ENCODE assay signal across 20 cellular contexts in genomic region chr13:100671389-100672182, GRCh38.
"Had no signal": no experiment of that assay in that cellular context is flagged by ENCODE, and none has a peak within 500 bp of the region (broad histone marks: within the 10 kb centered on the region; RNA-seq: fewer than 3 reads in every experiment).

No MANE protein-coding gene starts in this region.

- H3K27me3 ChIP-seq: breast epithelium, suprapubic skin, upper lobe of left lung had no signal

- DNase-seq: activated B cell treated with CpG ODN at 0.5 μM for 24 hours; activated CD4-positive, alpha-beta memory T cell treated with anti-CD3 and anti-CD28 coated beads, Interleukin-2, amount 10 ng/mL, durations not matched to agents 7 days and 5 days; activated CD4-positive, alpha-beta T cell treated with anti-CD3 and anti-CD28 coated beads for 48 hours; activated CD8-positive, alpha-beta memory T cell treated with anti-CD3 and anti-CD28 coated beads, Interleukin-2, amount 10 ng/mL, durations not matched to agents 7 days and 5 days; activated naive CD8-positive, alpha-beta T cell treated with anti-CD3 and anti-CD28 coated beads, Interleukin-2, amount 50 U/mL, for 24 hours; aorta; cerebellar nuclear complex; effector memory CD4-positive, alpha-beta T cell; mesenchymal stem cell; naive thymus-derived CD4-positive, alpha-beta T cell; nucleus accumbens; stimulated activated CD4-positive, alpha-beta T cell treated with anti-CD3 and anti-CD28 coated beads, Interleukin-2, amount 100 ng/mL, for 24 hours; T-cell; upper lobe of left lung had no signal

- H3K9me3 ChIP-seq: breast epithelium, suprapubic skin, upper lobe of left lung had no signal

- H3K27ac Mint-ChIP-seq: activated B cell treated with CpG ODN at 0.5 μM for 24 hours; activated CD4-positive, alpha-beta memory T cell treated with anti-CD3 and anti-CD28 coated beads, Interleukin-2, amount 10 ng/mL, durations not matched to agents 7 days and 5 days; activated CD8-positive, alpha-beta memory T cell treated with anti-CD3 and anti-CD28 coated beads, Interleukin-2, amount 10 ng/mL, durations not matched to agents 7 days and 5 days; activated naive CD8-positive, alpha-beta T cell treated with anti-CD3 and anti-CD28 coated beads, Interleukin-2, amount 50 U/mL, for 24 hours; stimulated activated naive CD8-positive, alpha-beta T cell treated with anti-CD3 and anti-CD28 coated beads, Interleukin-15, Interleukin-2, amounts not matched to agents 100 ng/mL and 50 ng/mL, for 24 hours; T-cell had no signal

- ATAC-seq: activated CD8-positive, alpha-beta memory T cell treated with anti-CD3 and anti-CD28 coated beads, Interleukin-2, amount 10 ng/mL, durations not matched to agents 7 days and 5 days; activated naive CD8-positive, alpha-beta T cell treated with anti-CD3 and anti-CD28 coated beads, Interleukin-2, amount 50 U/mL, for 24 hours; naive thymus-derived CD4-positive, alpha-beta T cell; SK-N-SH treated with all-trans-retinoic acid at 6 μM for 48 hours; T-cell had no signal

- H2AFZ ChIP-seq: hepatocyte had no signal

- H3K4me3 ChIP-seq: breast epithelium, hepatocyte, suprapubic skin, upper lobe of left lung had no signal

- H3K9me3 Mint-ChIP-seq: activated B cell treated with CpG ODN at 0.5 μM for 24 hours; activated CD4-positive, alpha-beta memory T cell treated with anti-CD3 and anti-CD28 coated beads, Interleukin-2, amount 10 ng/mL, durations not matched to agents 7 days and 5 days; activated naive CD8-positive, alpha-beta T cell treated with anti-CD3 and anti-CD28 coated beads, Interleukin-2, amount 50 U/mL, for 24 hours; dendritic cell treated with granulocyte-macrophage colony-stimulating factor and Interleukin-4, amounts not matched to agents 40 ng/mL and 50 ng/mL, for 4 days; naive thymus-derived CD4-positive, alpha-beta T cell; stimulated activated naive CD8-positive, alpha-beta T cell treated with anti-CD3 and anti-CD28 coated beads, Interleukin-15, Interleukin-2, amounts not matched to agents 100 ng/mL and 50 ng/mL, for 24 hours; T-cell had no signal

- H3K36me3 ChIP-seq: breast epithelium had no signal

- H3K27ac ChIP-seq: breast epithelium, hepatocyte, suprapubic skin, upper lobe of left lung had no signal

- H3K27me3 Mint-ChIP-seq: activated B cell treated with CpG ODN at 0.5 μM for 24 hours, T-cell had no signal

- H3K4me3 Mint-ChIP-seq: activated B cell treated with CpG ODN at 0.5 μM for 24 hours; activated CD4-positive, alpha-beta memory T cell treated with anti-CD3 and anti-CD28 coated beads, Interleukin-2, amount 10 ng/mL, durations not matched to agents 7 days and 5 days; activated CD8-positive, alpha-beta memory T cell treated with anti-CD3 and anti-CD28 coated beads, Interleukin-2, amount 10 ng/mL, durations not matched to agents 7 days and 5 days; activated naive CD8-positive, alpha-beta T cell treated with anti-CD3 and anti-CD28 coated beads, Interleukin-2, amount 50 U/mL, for 24 hours; dendritic cell treated with granulocyte-macrophage colony-stimulating factor and Interleukin-4, amounts not matched to agents 40 ng/mL and 50 ng/mL, for 4 days; stimulated activated naive CD8-positive, alpha-beta T cell treated with anti-CD3 and anti-CD28 coated beads, Interleukin-15, Interleukin-2, amounts not matched to agents 100 ng/mL and 50 ng/mL, for 24 hours; T-cell had no signal
